ENCODE assay signal across 12 cellular contexts in genomic region chr1:232574867-232575523, GRCh38. TPM values are rescaled to one million over a fixed set of nuclear protein-coding genes. Genes with fewer than 3 reads are reported as not detected.
DNase-seq lines count a peak whose midpoint lies in the region; ATAC-seq and TF ChIP-seq lines count a peak whose summit lies in the region.
"Had no signal": no experiment of that assay in that cellular context is flagged by ENCODE, and none has a peak within 500 bp of the region (broad histone marks: within the 10 kb centered on the region; RNA-seq: fewer than 3 reads in every experiment).

No MANE protein-coding gene starts in this region.

- H3K27ac Mint-ChIP-seq in natural killer cell treated with Interleukin-12 subunit alpha and Interleukin-12 subunit beta and Interleukin-15 and Interleukin-18, amount 100 ng/mL, for 72 hours, result peak overlapping the region in 1 of 2 donors; percentile 65
- no peak overlapping the region for H3K27ac Mint-ChIP-seq in natural killer cell
- H3K27ac Mint-ChIP-seq in dendritic cell treated with granulocyte-macrophage colony-stimulating factor and Interleukin-4, amounts not matched to agents 40 ng/mL and 50 ng/mL, for 4 days, result peak overlapping the region; percentile 63

- H3K4me3 ChIP-seq in lower lobe of right lung, result peak overlapping the region; percentile 12
- peak overlapping the region; percentile 12 for H3K4me3 ChIP-seq in upper lobe of right lung
- no peak overlapping the region for H3K4me3 ChIP-seq in HAP-1

- H3K27me3 ChIP-seq in lower lobe of right lung (ENCODE audit: low read depth), result no peaks in the 10 kb centered on the region
- H3K27me3 ChIP-seq in upper lobe of right lung, result no peaks in the 10 kb centered on the region
- no peaks in the 10 kb centered on the region for H3K27me3 ChIP-seq in HAP-1 (ENCODE audit: low read depth)

- no peaks in the 10 kb centered on the region for H3K36me3 ChIP-seq in lower lobe of right lung
- no peaks in the 10 kb centered on the region for H3K36me3 ChIP-seq in upper lobe of right lung
- no peaks in the 10 kb centered on the region for H3K36me3 ChIP-seq in HAP-1 (replicated peaks)

- H3K4me1 ChIP-seq in lower lobe of right lung (peaks cover 53% of the 10 kb centered on the region), upper lobe of right lung (peaks cover 40% of the 10 kb centered on the region), HAP-1 (peaks cover 35% of the 10 kb centered on the region)

- no peaks in the 10 kb centered on the region for H3K9me3 Mint-ChIP-seq in natural killer cell treated with Interleukin-12 subunit alpha and Interleukin-12 subunit beta and Interleukin-15 and Interleukin-18, amount 100 ng/mL, for 72 hours
- H3K9me3 Mint-ChIP-seq in natural killer cell, result no peaks in the 10 kb centered on the region
- H3K9me3 Mint-ChIP-seq in dendritic cell treated with granulocyte-macrophage colony-stimulating factor and Interleukin-4, amounts not matched to agents 40 ng/mL and 50 ng/mL, for 4 days, result peaks cover 12% of the 10 kb centered on the region

- no peaks in the 10 kb centered on the region for H3K27me3 Mint-ChIP-seq in natural killer cell treated with Interleukin-12 subunit alpha and Interleukin-12 subunit beta and Interleukin-15 and Interleukin-18, amount 100 ng/mL, for 72 hours
- H3K27me3 Mint-ChIP-seq in natural killer cell (ENCODE audit: low read depth in 2 of 2), result peaks cover 0 to 2% of the 10 kb centered on the region in 2 donors
- H3K27me3 Mint-ChIP-seq in dendritic cell treated with granulocyte-macrophage colony-stimulating factor and Interleukin-4, amounts not matched to agents 40 ng/mL and 50 ng/mL, for 4 days, result no peaks in the 10 kb centered on the region

- TF ChIP-seq CTCF in natural killer cell (IDR thresholded peaks at IDR 0.05) (no peak), lower lobe of right lung (IDR thresholded peaks at IDR 0.05) (no peak), upper lobe of right lung (IDR thresholded peaks at IDR 0.05) (no peak)

- in situ Hi-C loops in HAP-1 (cut with MboI; ENCODE audit: low sequenced_read_pairs), result no loop called here

- peaks cover 26 to 38% of the 10 kb centered on the region in 2 donors for H3K4me1 Mint-ChIP-seq in natural killer cell treated with Interleukin-12 subunit alpha and Interleukin-12 subunit beta and Interleukin-15 and Interleukin-18, amount 100 ng/mL, for 72 hours (ENCODE audit: low read depth in 2 of 2)
- peaks cover 25 to 32% of the 10 kb centered on the region in 2 donors for H3K4me1 Mint-ChIP-seq in natural killer cell
- peaks cover 48% of the 10 kb centered on the region for H3K4me1 Mint-ChIP-seq in dendritic cell treated with granulocyte-macrophage colony-stimulating factor and Interleukin-4, amounts not matched to agents 40 ng/mL and 50 ng/mL, for 4 days (ENCODE audit: low read depth)

- DNase-seq in natural killer cell treated with Interleukin-12 subunit alpha and Interleukin-12 subunit beta and Interleukin-15 and Interleukin-18, amount 100 ng/mL, for 72 hours (ENCODE audit: low spot score), result no peak
- DNase-seq in natural killer cell (no peak), lower lobe of right lung (no peak), upper lobe of right lung (no peak), HAP-1 (ENCODE audit: low spot score in 2 of 2) (no peak), HCEC 1CT (no peak)
- DNase-seq in stimulated activated CD4-positive, alpha-beta T cell treated with anti-CD3 and anti-CD28 coated beads, Interleukin-4, amount 100 ng/mL, for 24 hours, result no peak
- DNase-seq: caudate nucleus, GDM1, left colon, NCI-H1436 treated with DMSO at 0.1 percent for 48 hours had no signal

- H3K4me3 Mint-ChIP-seq in natural killer cell treated with Interleukin-12 subunit alpha and Interleukin-12 subunit beta and Interleukin-15 and Interleukin-18, amount 100 ng/mL, for 72 hours, result peak overlapping the region; percentile 50
- no peak overlapping the region for H3K4me3 Mint-ChIP-seq in natural killer cell
- no peak overlapping the region for H3K4me3 Mint-ChIP-seq in dendritic cell treated with granulocyte-macrophage colony-stimulating factor and Interleukin-4, amounts not matched to agents 40 ng/mL and 50 ng/mL, for 4 days

- intact Hi-C loops in natural killer cell (cut with micrococcal nuclease), result no loop called here
- intact Hi-C loops in dendritic cell treated with granulocyte-macrophage colony-stimulating factor and Interleukin-4, amounts not matched to agents 40 ng/mL and 50 ng/mL, for 4 days (cut with micrococcal nuclease), result no loop called here
- intact Hi-C loops in lower lobe of right lung (cut with DNase I), result no loop called here
- intact Hi-C loops in upper lobe of right lung (cut with DNase I), result no loop called here

- H3K36me3 Mint-ChIP-seq in natural killer cell treated with Interleukin-12 subunit alpha and Interleukin-12 subunit beta and Interleukin-15 and Interleukin-18, amount 100 ng/mL, for 72 hours, result no peaks in the 10 kb centered on the region
- no peaks in the 10 kb centered on the region for H3K36me3 Mint-ChIP-seq in natural killer cell
- peaks cover 18% of the 10 kb centered on the region for H3K36me3 Mint-ChIP-seq in dendritic cell treated with granulocyte-macrophage colony-stimulating factor and Interleukin-4, amounts not matched to agents 40 ng/mL and 50 ng/mL, for 4 days (ENCODE audit: low read depth)

- peak in 1 of 2 donors; percentile 66 for ATAC-seq in natural killer cell treated with Interleukin-12 subunit alpha and Interleukin-12 subunit beta and Interleukin-15 and Interleukin-18, amount 100 ng/mL, for 72 hours
- no peak for ATAC-seq in natural killer cell
- ATAC-seq in lower lobe of right lung, result peak in 1 of 2 donors; percentile 35
- no peak for ATAC-seq in upper lobe of right lung

- H3K9me3 ChIP-seq in lower lobe of right lung, result no peaks in the 10 kb centered on the region
- no peaks in the 10 kb centered on the region for H3K9me3 ChIP-seq in upper lobe of right lung
- no peaks in the 10 kb centered on the region for H3K9me3 ChIP-seq in HAP-1

- H3K27ac ChIP-seq in lower lobe of right lung (peak overlapping the region; percentile 49), upper lobe of right lung (peak overlapping the region; percentile 25)

RNA-seq across cellular contexts. Expression of gene SIPA1L2, which starts 54.9 kb away (rescaled TPM):
- total RNA-seq in natural killer cell treated with Interleukin-12 subunit alpha and Interleukin-12 subunit beta and Interleukin-15 and Interleukin-18, amount 100 ng/mL, for 72 hours, result 1 to 10 TPM; 2.4 to 3.7 TPM
- total RNA-seq in natural killer cell (1 to 10 TPM; 1.5 to 2.3 (median 1.6) TPM), lower lobe of right lung (45.5 TPM), upper lobe of right lung (38.3 TPM)
